9 cellular contexts compared by ENCODE assay signal in genomic region chr7:137091396-137091795, GRCh38.
DNase-seq lines count a peak whose midpoint lies in the region; ATAC-seq and TF ChIP-seq lines count a peak whose summit lies in the region.
"Had no signal": no experiment of that assay in that cellular context is flagged by ENCODE, and none has a peak within 500 bp of the region (broad histone marks: within the 10 kb centered on the region; RNA-seq: fewer than 3 reads in every experiment).

No MANE protein-coding gene starts in this region.

- no peak for ATAC-seq in HG03442 (IDR thresholded peaks at IDR 0.05; ENCODE audit: unreplicated experiment)

- H3K36me3 ChIP-seq in cardiac muscle cell = no peaks in the 10 kb centered on the region

- H3K27ac ChIP-seq in cardiac muscle cell = peak overlapping the region; percentile 44

- H3K4me3 ChIP-seq in cardiac muscle cell = no peak overlapping the region
- no peak overlapping the region for H3K4me3 ChIP-seq in retinal pigment epithelial cell (ENCODE audit: low read length)

- H3K27me3 ChIP-seq in cardiac muscle cell = no peaks in the 10 kb centered on the region

- H3K4me1 ChIP-seq in cardiac muscle cell (ENCODE audit: low read depth) = peaks cover 12% of the 10 kb centered on the region

- DNase-seq in NCI-H526 (lab: John Stamatoyannopoulos, UW) = peak; percentile 10 to 44
- DNase-seq in NCI-H526 treated with DMSO at 0.1 percent for 48 hours (lab: John Stamatoyannopoulos, UW) = no peak
- DNase-seq in RPMI7951 (ENCODE audit: low read depth) = peak; percentile 37
- DNase-seq in cardiac muscle cell (ENCODE audit: low read depth in 1 of 2, low spot score in 1 of 2) = peak; percentile 50 to 82
- no peak for DNase-seq in retinal pigment epithelial cell (ENCODE audit: low read depth)
- DNase-seq in activated CD8-positive, alpha-beta memory T cell treated with anti-CD3 and anti-CD28 coated beads for 24 hours = no peak
- no peak for DNase-seq in activated naive CD4-positive, alpha-beta T cell (lab: John Stamatoyannopoulos, UW)
- DNase-seq: caudate nucleus had no signal

- TF ChIP-seq CTCF in cardiac muscle cell (IDR thresholded peaks at IDR 0.05; ENCODE audit: low read depth, low read length) (peak; percentile 46), retinal pigment epithelial cell (conservative IDR thresholded peaks at IDR 0.05; ENCODE audit: low read depth, low read length) (peak; percentile 58)

- no peaks in the 10 kb centered on the region for H3K9me3 ChIP-seq in cardiac muscle cell (ENCODE audit: low read depth)

Comparison
In these comparisons a context has a peak if more than half of its experiments do, and no peak if none do; other contexts are left out.
1. DNase-seq: peak in NCI-H526 (2 of 2), RPMI7951 (single experiment) and cardiac muscle cell (2 of 2); none in NCI-H526 treated with DMSO at 0.1 percent for 48 hours (single experiment), retinal pigment epithelial cell (single experiment), activated CD8-positive, alpha-beta memory T cell treated with anti-CD3 and anti-CD28 coated beads for 24 hours (single experiment) and activated naive CD4-positive, alpha-beta T cell (0 of 4).